Comparison of ENCODE assay signal across 19 cellular contexts in the genomic region with DNA sequence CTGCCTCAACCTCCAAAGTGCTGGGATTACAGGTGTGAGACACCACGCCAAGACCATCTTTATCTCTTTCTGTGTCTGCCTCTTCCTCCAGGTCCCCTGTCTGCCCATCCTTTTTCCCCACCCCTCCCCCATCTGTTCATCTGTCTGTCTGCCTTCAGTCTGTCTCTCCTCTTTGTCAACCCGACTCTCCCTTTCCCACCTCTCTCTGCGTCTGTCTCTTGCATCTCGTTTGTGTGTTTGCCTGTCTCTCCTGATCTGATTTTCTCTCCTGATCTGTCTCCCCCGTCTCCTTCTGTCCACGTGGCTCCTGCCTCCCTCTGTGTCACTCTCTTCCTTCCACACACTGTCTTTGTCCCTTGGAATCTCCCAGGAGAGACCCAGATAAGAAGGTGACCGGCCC. TPM values are rescaled to one million over a fixed set of nuclear protein-coding genes. Genes with fewer than 3 reads are reported as not detected.
DNase-seq lines count a peak whose midpoint lies in the region; ATAC-seq and TF ChIP-seq lines count a peak whose summit lies in the region.
"Had no signal": no experiment of that assay in that cellular context is flagged by ENCODE, and none has a peak within 500 bp of the region (broad histone marks: within the 10 kb centered on the region; RNA-seq: fewer than 3 reads in every experiment).

No MANE protein-coding gene starts in this region.

- 50 to 64% methylated on average over 3 to 7 of the region's 7 CpGs for WGBS in transverse colon (ENCODE audit: low coverage in 1 of 2), 2 donors

- TF ChIP-seq CTCF in transverse colon (IDR thresholded peaks at IDR 0.05): no peak

- H3K27ac Mint-ChIP-seq in activated naive CD8-positive, alpha-beta T cell: peak overlapping the region; percentile 61
- no peak overlapping the region for H3K27ac Mint-ChIP-seq in activated naive CD8-positive, alpha-beta T cell treated with anti-CD3 and anti-CD28 coated beads, Interleukin-2, amount 50 U/mL, for 24 hours
- H3K27ac Mint-ChIP-seq in activated CD4-positive, alpha-beta memory T cell treated with anti-CD3 and anti-CD28 coated beads, Interleukin-2, amount 10 ng/mL, durations not matched to agents 7 days and 5 days: peak overlapping the region; percentile 49
- H3K27ac Mint-ChIP-seq in memory B cell: peak overlapping the region; percentile 85

- TF ChIP-seq EP300 in transverse colon (IDR thresholded peaks at IDR 0.05; ENCODE audit: low read depth): no peak

- ATAC-seq in activated naive CD8-positive, alpha-beta T cell treated with anti-CD3 and anti-CD28 coated beads, Interleukin-2, amount 50 U/mL, for 24 hours: no peak
- no peak for ATAC-seq in memory B cell (ENCODE audit: low read depth)
- no peak for ATAC-seq in HG03095 (IDR thresholded peaks at IDR 0.05; ENCODE audit: unreplicated experiment)
- no peak for ATAC-seq in HG03460 (IDR thresholded peaks at IDR 0.05; ENCODE audit: unreplicated experiment)

- peak overlapping the region; percentile 98 to 100 (median 99) for H3K27ac ChIP-seq in transverse colon
- H3K27ac ChIP-seq: HL-60, SK-N-MC, suprapubic skin had no signal

- intact Hi-C loops in transverse colon (cut with DNase I; ENCODE audit: low total_unique reads): no loop called here

- H3K4me1 ChIP-seq in transverse colon: peaks cover 29 to 93% (median 68%) of the 10 kb centered on the region in 4 donors

- CTCF ChIA-PET in activated CD4-positive, alpha-beta memory T cell treated with anti-CD3 and anti-CD28 coated beads, Interleukin-2, amount 10 ng/mL, durations not matched to agents 7 days and 5 days (lab: Charles Lee): interaction anchor here (0.7 to 2.9 kb wide), 2 partner anchors 11 to 125 kb away, joined by 3 to 8 read pairs; no protein-coding TSS in a partner anchor

- no peak overlapping the region for H3K4me3 ChIP-seq in transverse colon
- H3K4me3 ChIP-seq: esophagus muscularis mucosa, MG63, SK-N-MC, smooth muscle cell, suprapubic skin had no signal

- no peak for DNase-seq in activated naive CD8-positive, alpha-beta T cell treated with anti-CD3 and anti-CD28 coated beads, Interleukin-2, amount 50 U/mL, for 24 hours
- DNase-seq in activated CD4-positive, alpha-beta memory T cell treated with anti-CD3 and anti-CD28 coated beads, Interleukin-2, amount 10 ng/mL, durations not matched to agents 7 days and 5 days: no peak
- DNase-seq in memory B cell (ENCODE audit: low spot score in 2 of 2) (no peak), transverse colon (no peak)
- DNase-seq: amniotic stem cell; central memory CD4-positive, alpha-beta T cell; effector CD4-positive, alpha-beta T cell; HCEC 1CT; IMR-90; MG63; stimulated activated CD4-positive, alpha-beta T cell treated with anti-CD3 and anti-CD28 coated beads, Interleukin-4, amount 100 ng/mL, for 24 hours had no signal

- H3K27me3 ChIP-seq in transverse colon: no peaks in the 10 kb centered on the region
- H3K27me3 ChIP-seq: esophagus muscularis mucosa, MG63, suprapubic skin had no signal

- in situ Hi-C loops in transverse colon (cut with MboI; ENCODE audit: low pct_ligation_motif_present in 1 of 4, low pct_unique_long_range_greater_than_20kb in 1 of 4, low sequenced_read_pairs in 3 of 4): no loop called here

- peaks cover 0 to 25% (median 4%) of the 10 kb centered on the region in 4 donors for H3K36me3 ChIP-seq in transverse colon

- H3K9me3 Mint-ChIP-seq in activated naive CD8-positive, alpha-beta T cell (ENCODE audit: low read depth): no peaks in the 10 kb centered on the region
- no peaks in the 10 kb centered on the region for H3K9me3 Mint-ChIP-seq in activated naive CD8-positive, alpha-beta T cell treated with anti-CD3 and anti-CD28 coated beads, Interleukin-2, amount 50 U/mL, for 24 hours
- H3K9me3 Mint-ChIP-seq in activated CD4-positive, alpha-beta memory T cell treated with anti-CD3 and anti-CD28 coated beads, Interleukin-2, amount 10 ng/mL, durations not matched to agents 7 days and 5 days: no peaks in the 10 kb centered on the region
- no peaks in the 10 kb centered on the region for H3K9me3 Mint-ChIP-seq in memory B cell

- H3K27me3 Mint-ChIP-seq in activated naive CD8-positive, alpha-beta T cell: no peaks in the 10 kb centered on the region
- no peaks in the 10 kb centered on the region for H3K27me3 Mint-ChIP-seq in activated naive CD8-positive, alpha-beta T cell treated with anti-CD3 and anti-CD28 coated beads, Interleukin-2, amount 50 U/mL, for 24 hours
- no peaks in the 10 kb centered on the region for H3K27me3 Mint-ChIP-seq in activated CD4-positive, alpha-beta memory T cell treated with anti-CD3 and anti-CD28 coated beads, Interleukin-2, amount 10 ng/mL, durations not matched to agents 7 days and 5 days
- H3K27me3 Mint-ChIP-seq in memory B cell: no peaks in the 10 kb centered on the region

- H3K36me3 Mint-ChIP-seq in activated naive CD8-positive, alpha-beta T cell: no peaks in the 10 kb centered on the region
- H3K36me3 Mint-ChIP-seq in activated naive CD8-positive, alpha-beta T cell treated with anti-CD3 and anti-CD28 coated beads, Interleukin-2, amount 50 U/mL, for 24 hours (ENCODE audit: low read depth): peaks cover 32% of the 10 kb centered on the region
- peaks cover 56% of the 10 kb centered on the region for H3K36me3 Mint-ChIP-seq in activated CD4-positive, alpha-beta memory T cell treated with anti-CD3 and anti-CD28 coated beads, Interleukin-2, amount 10 ng/mL, durations not matched to agents 7 days and 5 days (ENCODE audit: low read depth)
- H3K36me3 Mint-ChIP-seq in memory B cell: peaks cover 21% of the 10 kb centered on the region

- no peaks in the 10 kb centered on the region for H3K9me3 ChIP-seq in transverse colon
- H3K9me3 ChIP-seq: esophagus muscularis mucosa, MG63, suprapubic skin had no signal

- H3K4me1 Mint-ChIP-seq in activated naive CD8-positive, alpha-beta T cell (ENCODE audit: low read depth): peaks cover 33% of the 10 kb centered on the region
- peaks cover 39% of the 10 kb centered on the region for H3K4me1 Mint-ChIP-seq in activated naive CD8-positive, alpha-beta T cell treated with anti-CD3 and anti-CD28 coated beads, Interleukin-2, amount 50 U/mL, for 24 hours
- peaks cover 62% of the 10 kb centered on the region for H3K4me1 Mint-ChIP-seq in activated CD4-positive, alpha-beta memory T cell treated with anti-CD3 and anti-CD28 coated beads, Interleukin-2, amount 10 ng/mL, durations not matched to agents 7 days and 5 days
- peaks cover 38% of the 10 kb centered on the region for H3K4me1 Mint-ChIP-seq in memory B cell

- POLR2A ChIA-PET in activated CD4-positive, alpha-beta memory T cell treated with anti-CD3 and anti-CD28 coated beads, Interleukin-2, amount 10 ng/mL, durations not matched to agents 7 days and 5 days (lab: Charles Lee): no interaction called here

- no peak for TF ChIP-seq POLR2A in transverse colon (IDR thresholded peaks at IDR 0.05)

- no peak overlapping the region for H3K4me3 Mint-ChIP-seq in activated naive CD8-positive, alpha-beta T cell
- no peak overlapping the region for H3K4me3 Mint-ChIP-seq in activated naive CD8-positive, alpha-beta T cell treated with anti-CD3 and anti-CD28 coated beads, Interleukin-2, amount 50 U/mL, for 24 hours
- no peak overlapping the region for H3K4me3 Mint-ChIP-seq in activated CD4-positive, alpha-beta memory T cell treated with anti-CD3 and anti-CD28 coated beads, Interleukin-2, amount 10 ng/mL, durations not matched to agents 7 days and 5 days
- no peak overlapping the region for H3K4me3 Mint-ChIP-seq in memory B cell

RNA-seq across cellular contexts. Expression of a gene that starts 10.0 kb away (rescaled TPM):
- 100 to 1,000 TPM; 224 to 233 TPM for total RNA-seq in activated CD4-positive, alpha-beta memory T cell treated with anti-CD3 and anti-CD28 coated beads, Interleukin-2, amount 10 ng/mL, durations not matched to agents 7 days and 5 days
- 100 to 1,000 TPM; 167 to 465 (median 204) TPM for total RNA-seq in transverse colon

RNA-seq across cellular contexts. Expression of a gene that starts 19.0 kb away (rescaled TPM):
- total RNA-seq in activated CD4-positive, alpha-beta memory T cell treated with anti-CD3 and anti-CD28 coated beads, Interleukin-2, amount 10 ng/mL, durations not matched to agents 7 days and 5 days: 1 to 10 TPM; 3.5 to 4.3 TPM
- 1 to 10 TPM in 2 of 4 donors, under 1 TPM in 1, not detected in 1; 1.00 to 4.3 (median 1.4) TPM for total RNA-seq in transverse colon

RNA-seq across cellular contexts. Expression of a gene that starts 20.4 kb away (rescaled TPM):
- 1 to 10 TPM; 3.0 to 5.5 TPM for total RNA-seq in activated CD4-positive, alpha-beta memory T cell treated with anti-CD3 and anti-CD28 coated beads, Interleukin-2, amount 10 ng/mL, durations not matched to agents 7 days and 5 days
- total RNA-seq in transverse colon: 10 to 100 TPM in 1 of 4 donors, 1 to 10 TPM in 1, not detected in 2; 5.7 to 13.5 TPM

RNA-seq across cellular contexts. Expression of a gene that starts 49.4 kb away (rescaled TPM):
- total RNA-seq in activated CD4-positive, alpha-beta memory T cell treated with anti-CD3 and anti-CD28 coated beads, Interleukin-2, amount 10 ng/mL, durations not matched to agents 7 days and 5 days: 10 to 100 TPM; 15.3 to 16.1 TPM
- total RNA-seq in transverse colon: 10 to 100 TPM; 14.5 to 64.7 (median 25.6) TPM
